Comparison of ENCODE assay signal across 32 cellular contexts in genomic region chr6:116672306-116672705, GRCh38. TPM values are rescaled to one million over a fixed set of nuclear protein-coding genes. Genes with fewer than 3 reads are reported as not detected.
"Had no signal": no experiment of that assay in that cellular context is flagged by ENCODE, and none has a peak within 500 bp of the region (broad histone marks: within the 10 kb centered on the region; RNA-seq: fewer than 3 reads in every experiment).

No MANE protein-coding gene starts in this region.

- H3K36me3 ChIP-seq: breast epithelium, heart left ventricle, lower lobe of right lung, ovary, uterus had no signal

- DNase-seq: activated B cell treated with CpG ODN at 0.5 μM for 24 hours; activated CD4-positive, alpha-beta T cell treated with anti-CD3 and anti-CD28 coated beads, Interleukin-2, amount 50 U/mL, for 1 hour; activated CD8-positive, alpha-beta memory T cell treated with anti-CD3 and anti-CD28 coated beads, Interleukin-2, amount 10 ng/mL, durations not matched to agents 7 days and 5 days; activated CD8-positive, alpha-beta T cell treated with anti-CD3 and anti-CD28 coated beads, Interleukin-2, amount 10 ng/mL, durations not matched to agents 7 days and 5 days; activated naive CD8-positive, alpha-beta T cell treated with anti-CD3 and anti-CD28 coated beads, Interleukin-2, amount 50 U/mL, for 24 hours; activated T-cell treated with anti-CD3 and anti-CD28 coated beads, Interleukin-2, amount 50 U/mL, for 48 hours; central memory CD4-positive, alpha-beta T cell; effector memory CD4-positive, alpha-beta T cell; heart left ventricle; hypothalamus; immature natural killer cell; kidney; lower lobe of right lung; ovary; stimulated activated CD4-positive, alpha-beta T cell treated with anti-CD3 and anti-CD28 coated beads, Interleukin-1b, Interleukin-23, amount 100 ng/mL, for 48 hours; stimulated activated CD4-positive, alpha-beta T cell treated with anti-CD3 and anti-CD28 coated beads, Interleukin-4, amount 100 ng/mL, for 4 hours; stimulated activated CD8-positive, alpha-beta memory T cell treated with anti-CD3 and anti-CD28 coated beads, Interleukin-4, amount 100 ng/mL, for 48 hours; stimulated activated naive CD8-positive, alpha-beta T cell treated with anti-CD3 and anti-CD28 coated beads, Interleukin-15, amount 100 ng/mL, for 72 hours; substantia nigra; T-helper 1 cell; uterus had no signal

- FAIRE-seq: kidney had no signal

- H3K4me3 Mint-ChIP-seq: activated B cell treated with CpG ODN at 0.5 μM for 24 hours; activated CD8-positive, alpha-beta memory T cell treated with anti-CD3 and anti-CD28 coated beads, Interleukin-2, amount 10 ng/mL, durations not matched to agents 7 days and 5 days; activated CD8-positive, alpha-beta T cell treated with anti-CD3 and anti-CD28 coated beads, Interleukin-2, amount 10 ng/mL, durations not matched to agents 7 days and 5 days; activated naive CD4-positive, alpha-beta T cell treated with anti-CD3 and anti-CD28 coated beads, Interleukin-2, amount 50 U/mL, for 24 hours; activated naive CD8-positive, alpha-beta T cell treated with anti-CD3 and anti-CD28 coated beads, Interleukin-2, amount 50 U/mL, for 24 hours; dendritic cell treated with granulocyte-macrophage colony-stimulating factor and Interleukin-4, amounts not matched to agents 40 ng/mL and 50 ng/mL, for 4 days; immature natural killer cell; stimulated activated memory B cell treated with anti-CD40 and anti-IgM and Interleukin-4, amounts not matched to agents 10 μg/mL and 1 μg/mL and 100 μg/mL, for 72 hours; stimulated activated naive CD8-positive, alpha-beta T cell treated with anti-CD3 and anti-CD28 coated beads, Interleukin-15, amount 100 ng/mL, for 72 hours; T-helper 2 cell treated with Interferon-gamma antibody and Interleukin-4, amounts not matched to agents 5 μg/mL and 100 μg/mL, for 36 hours; type B pancreatic cell had no signal

- H3K4me1 Mint-ChIP-seq: stimulated activated memory B cell treated with anti-CD40 and anti-IgM and Interleukin-4, amounts not matched to agents 10 μg/mL and 1 μg/mL and 100 μg/mL, for 72 hours had no signal

- H3K4me2 ChIP-seq: smooth muscle cell had no signal

- H3K36me3 Mint-ChIP-seq: activated CD8-positive, alpha-beta memory T cell treated with anti-CD3 and anti-CD28 coated beads, Interleukin-2, amount 10 ng/mL, durations not matched to agents 7 days and 5 days; immature natural killer cell; stimulated activated memory B cell treated with anti-CD40 and anti-IgM and Interleukin-4, amounts not matched to agents 10 μg/mL and 1 μg/mL and 100 μg/mL, for 72 hours; type B pancreatic cell had no signal

- H3K4me1 ChIP-seq: breast epithelium, uterus had no signal

- H3K27ac Mint-ChIP-seq: activated B cell treated with CpG ODN at 0.5 μM for 24 hours; activated CD8-positive, alpha-beta memory T cell treated with anti-CD3 and anti-CD28 coated beads, Interleukin-2, amount 10 ng/mL, durations not matched to agents 7 days and 5 days; activated CD8-positive, alpha-beta T cell treated with anti-CD3 and anti-CD28 coated beads, Interleukin-2, amount 10 ng/mL, durations not matched to agents 7 days and 5 days; activated naive CD4-positive, alpha-beta T cell treated with anti-CD3 and anti-CD28 coated beads, Interleukin-2, amount 50 U/mL, for 24 hours; activated naive CD8-positive, alpha-beta T cell treated with anti-CD3 and anti-CD28 coated beads, Interleukin-2, amount 50 U/mL, for 24 hours; activated T-helper 2 cell treated with anti-CD3 and anti-CD28 coated beads, Interferon-gamma antibody, Interleukin-2, Interleukin-4, amounts not matched to agents 10 μg/mL and 5 μg/mL and 100 μg/mL, durations not matched to agents 14 hours and 24 hours and 36 hours; dendritic cell treated with granulocyte-macrophage colony-stimulating factor and Interleukin-4, amounts not matched to agents 40 ng/mL and 50 ng/mL, for 4 days; immature natural killer cell; nephron; progenitor cell of endocrine pancreas; stimulated activated memory B cell treated with anti-CD40 and anti-IgM and Interleukin-4, amounts not matched to agents 10 μg/mL and 1 μg/mL and 100 μg/mL, for 72 hours; stimulated activated naive CD8-positive, alpha-beta T cell treated with anti-CD3 and anti-CD28 coated beads, Interleukin-15, amount 100 ng/mL, for 72 hours; T-helper 2 cell treated with Interferon-gamma antibody and Interleukin-4, amounts not matched to agents 5 μg/mL and 100 μg/mL, for 36 hours; type B pancreatic cell had no signal

- H3K9me3 Mint-ChIP-seq: activated B cell treated with CpG ODN at 0.5 μM for 24 hours; activated naive CD4-positive, alpha-beta T cell treated with anti-CD3 and anti-CD28 coated beads, Interleukin-2, amount 50 U/mL, for 24 hours; activated naive CD8-positive, alpha-beta T cell treated with anti-CD3 and anti-CD28 coated beads, Interleukin-2, amount 50 U/mL, for 24 hours; activated T-helper 2 cell treated with anti-CD3 and anti-CD28 coated beads, Interferon-gamma antibody, Interleukin-2, Interleukin-4, amounts not matched to agents 10 μg/mL and 5 μg/mL and 100 μg/mL, durations not matched to agents 14 hours and 24 hours and 36 hours; dendritic cell treated with granulocyte-macrophage colony-stimulating factor and Interleukin-4, amounts not matched to agents 40 ng/mL and 50 ng/mL, for 4 days; nephron; stimulated activated memory B cell treated with anti-CD40 and anti-IgM and Interleukin-4, amounts not matched to agents 10 μg/mL and 1 μg/mL and 100 μg/mL, for 72 hours; stimulated activated naive CD8-positive, alpha-beta T cell treated with anti-CD3 and anti-CD28 coated beads, Interleukin-15, amount 100 ng/mL, for 72 hours; T-helper 2 cell treated with Interferon-gamma antibody and Interleukin-4, amounts not matched to agents 5 μg/mL and 100 μg/mL, for 36 hours; type B pancreatic cell had no signal

- H3K27me3 ChIP-seq: breast epithelium, heart left ventricle, ovary, uterus had no signal

- H3K9me3 ChIP-seq: breast epithelium, heart left ventricle, lower lobe of right lung, ovary, uterus had no signal

- H3K27ac ChIP-seq: breast epithelium, heart left ventricle, lower lobe of right lung, ovary, uterus had no signal

- H3K4me3 ChIP-seq: breast epithelium, heart left ventricle, lower lobe of right lung, ovary, smooth muscle cell, uterus had no signal

- H3K27me3 Mint-ChIP-seq: activated CD8-positive, alpha-beta memory T cell treated with anti-CD3 and anti-CD28 coated beads, Interleukin-2, amount 10 ng/mL, durations not matched to agents 7 days and 5 days; activated naive CD8-positive, alpha-beta T cell treated with anti-CD3 and anti-CD28 coated beads, Interleukin-2, amount 50 U/mL, for 24 hours; progenitor cell of endocrine pancreas; stimulated activated memory B cell treated with anti-CD40 and anti-IgM and Interleukin-4, amounts not matched to agents 10 μg/mL and 1 μg/mL and 100 μg/mL, for 72 hours had no signal

RNA-seq across cellular contexts. Expression of gene RSPH4A, which starts 56.0 kb away (rescaled TPM):
- total RNA-seq: esophagus mucosa had no signal
- polyA plus RNA-seq: smooth muscle cell had no signal
